8 cellular contexts compared by ENCODE assay signal in the genomic region with DNA sequence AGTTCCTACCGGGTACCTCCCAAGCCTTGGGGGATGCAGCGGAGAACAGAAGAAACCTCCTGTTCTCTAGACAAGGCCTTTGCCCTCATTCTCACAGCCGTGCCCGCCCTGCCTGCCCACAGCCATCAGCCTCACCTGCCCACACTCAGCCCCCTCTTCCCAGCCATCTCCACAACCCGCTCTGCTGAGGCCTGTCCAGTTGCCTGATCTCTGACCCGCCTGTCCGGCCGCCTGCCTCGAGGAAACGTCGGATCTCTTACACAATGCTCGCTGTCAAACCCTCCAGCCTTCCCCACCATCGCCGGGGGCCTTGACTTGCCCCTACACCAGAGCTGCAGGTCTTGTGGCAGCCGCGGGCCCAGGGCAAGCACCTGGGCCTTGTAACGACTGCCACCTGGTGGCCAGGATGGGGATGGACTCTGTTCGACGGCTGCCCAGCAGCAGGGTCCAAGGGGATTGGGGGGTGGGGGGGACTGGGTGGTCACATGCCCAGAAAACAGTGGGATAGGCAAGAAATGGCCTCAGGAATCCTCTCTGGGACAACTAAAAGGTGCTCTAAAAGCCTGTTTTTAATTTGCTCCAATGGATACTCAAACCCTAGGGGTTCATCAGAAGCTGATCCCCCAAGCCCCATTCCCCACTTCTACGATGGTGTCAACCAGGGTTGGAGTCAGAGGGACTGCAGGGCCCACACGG. TPM values are rescaled to one million over a fixed set of nuclear protein-coding genes. Genes with fewer than 3 reads are reported as not detected.
DNase-seq lines count a peak whose midpoint lies in the region; ATAC-seq and TF ChIP-seq lines count a peak whose summit lies in the region.

No MANE protein-coding gene starts in this region.

- ATAC-seq in HG03108 (IDR thresholded peaks at IDR 0.05; ENCODE audit: unreplicated experiment), result no peak

- H3K9me3 Mint-ChIP-seq in chondrocyte (ENCODE audit: low read depth), result no peaks in the 10 kb centered on the region

- H3K27ac Mint-ChIP-seq in chondrocyte (ENCODE audit: unreplicated experiment), result no peak overlapping the region

- H3K4me1 Mint-ChIP-seq in chondrocyte (ENCODE audit: low read depth), result peaks cover 22% of the 10 kb centered on the region

- peak; percentile 95 for TF ChIP-seq CTCF in chondrocyte (IDR thresholded peaks at IDR 0.05)

- H3K4me3 Mint-ChIP-seq in chondrocyte (ENCODE audit: unreplicated experiment), result no peak overlapping the region

- peaks cover 12% of the 10 kb centered on the region for H3K36me3 Mint-ChIP-seq in chondrocyte (ENCODE audit: low read depth)

- DNase-seq in SHP77 (lab: John Stamatoyannopoulos, UW), result peak; percentile 24 to 60
- DNase-seq in SHP77 treated with DMSO at 0.1 percent for 48 hours (lab: John Stamatoyannopoulos, UW), result no peak
- peak; percentile 57 for DNase-seq in NCI-H2196 (lab: John Stamatoyannopoulos, UW; ENCODE audit: unreplicated experiment)
- peak; percentile 51 to 55 for DNase-seq in activated CD4-positive, alpha-beta T cell treated with anti-CD3 and anti-CD28 coated beads for 24 hours (ENCODE audit: low read depth in 2 of 2)
- no peak for DNase-seq in chondrocyte (ENCODE audit: low spot score)
- DNase-seq in lung microvascular endothelial cell (ENCODE audit: low read depth in 2 of 2), result peak; percentile 63 to 76
- DNase-seq in stimulated activated CD8-positive, alpha-beta memory T cell treated with anti-CD3 and anti-CD28 coated beads, Interleukin-15, amount 100 ng/mL, for 48 hours (ENCODE audit: low read depth in 2 of 2), result peak; percentile 20 to 36

- no peaks in the 10 kb centered on the region for H3K27me3 Mint-ChIP-seq in chondrocyte (ENCODE audit: low read depth)

RNA-seq across cellular contexts. Expression of a gene that starts 31.0 kb away (rescaled TPM):
- total RNA-seq in chondrocyte (2.9 to 5.1 TPM (median 4.8 TPM) in 3 replicates), lung microvascular endothelial cell (0.44 and 1.2 TPM in 2 replicates)

Comparison
In these comparisons a context has a peak if more than half of its experiments do, and no peak if none do; other contexts are left out.
1. DNase-seq: peak in SHP77 (2 of 2), NCI-H2196 (single experiment), activated CD4-positive, alpha-beta T cell treated with anti-CD3 and anti-CD28 coated beads for 24 hours (2 of 2), lung microvascular endothelial cell (2 of 2) and stimulated activated CD8-positive, alpha-beta memory T cell treated with anti-CD3 and anti-CD28 coated beads, Interleukin-15, amount 100 ng/mL, for 48 hours (2 of 2); none in SHP77 treated with DMSO at 0.1 percent for 48 hours (single experiment) and chondrocyte (single experiment).